In the genomic region with DNA sequence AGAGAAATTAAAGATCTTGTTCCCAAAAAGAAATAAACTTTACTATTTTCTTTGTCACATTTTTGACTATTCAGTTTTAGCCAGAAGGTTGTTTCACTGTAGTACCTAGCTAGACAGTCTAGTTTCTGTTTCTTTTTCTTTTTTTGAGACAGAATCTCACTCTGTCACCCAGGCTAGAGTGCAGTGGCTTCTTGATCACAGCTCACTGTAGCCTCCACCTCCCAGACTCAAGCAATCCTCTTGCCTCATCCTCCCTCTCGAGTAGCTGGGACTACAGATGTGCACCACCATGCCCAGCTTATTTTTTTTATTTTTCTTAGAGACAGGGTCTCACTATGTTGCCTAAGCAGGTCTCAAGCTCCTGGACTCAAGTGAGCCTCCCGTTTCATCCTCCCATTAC, we compare ENCODE assay signal across 10 cellular contexts. TPM values are rescaled to one million over a fixed set of nuclear protein-coding genes. Genes with fewer than 3 reads are reported as not detected.
DNase-seq lines count a peak whose midpoint lies in the region; ATAC-seq, FAIRE-seq and TF ChIP-seq lines count a peak whose summit lies in the region.
"Had no signal": no experiment of that assay in that cellular context is flagged by ENCODE, and none has a peak within 500 bp of the region (broad histone marks: within the 10 kb centered on the region; RNA-seq: fewer than 3 reads in every experiment).

No MANE protein-coding gene starts in this region.

- CTCF ChIA-PET in activated CD8-positive, alpha-beta T cell treated with anti-CD3 and anti-CD28 coated beads for 36 hours (lab: Charles Lee): interaction anchor here (0.7 to 2.7 kb wide), 3 partner anchors 76 to 165 kb away, joined by 3 to 11 read pairs (median 3); no protein-coding TSS in a partner anchor

- H3K9me3 Mint-ChIP-seq in activated CD8-positive, alpha-beta T cell treated with anti-CD3 and anti-CD28 coated beads for 36 hours: no peaks in the 10 kb centered on the region

- intact Hi-C loops in activated CD8-positive, alpha-beta T cell treated with anti-CD3 and anti-CD28 coated beads for 36 hours (cut with micrococcal nuclease): loop anchor here (2.0 kb wide), 1 partner anchor 80 kb away; the partner anchor contains the start of gene OSBPL6

- POLR2A ChIA-PET in activated CD8-positive, alpha-beta T cell treated with anti-CD3 and anti-CD28 coated beads for 36 hours (lab: Charles Lee): interaction anchor here (1.3 kb wide), 1 partner anchor 300 kb away, joined by 3 read pairs; no protein-coding TSS in a partner anchor

- no peak for TF ChIP-seq POLR2A in GM12892 (IDR thresholded peaks at IDR 0.05; ENCODE audit: low read depth, low read length)

- FAIRE-seq in GM12892 (lab: Jason Lieb, UNC): peak; percentile 24

- ATAC-seq in GM19452 (IDR thresholded peaks at IDR 0.05; ENCODE audit: unreplicated experiment) (peak; percentile 39), HG03045 (IDR thresholded peaks at IDR 0.05; ENCODE audit: unreplicated experiment) (peak; percentile 51)
- ATAC-seq in activated CD8-positive, alpha-beta T cell treated with anti-CD3 and anti-CD28 coated beads for 36 hours: no peak

- H3K4me1 Mint-ChIP-seq in activated CD8-positive, alpha-beta T cell treated with anti-CD3 and anti-CD28 coated beads for 36 hours (ENCODE audit: low read depth): peaks cover 29% of the 10 kb centered on the region

- no peaks in the 10 kb centered on the region for H3K27me3 Mint-ChIP-seq in activated CD8-positive, alpha-beta T cell treated with anti-CD3 and anti-CD28 coated beads for 36 hours

- peaks cover 4% of the 10 kb centered on the region for H3K36me3 Mint-ChIP-seq in activated CD8-positive, alpha-beta T cell treated with anti-CD3 and anti-CD28 coated beads for 36 hours (ENCODE audit: low read depth)

- peak overlapping the region; percentile 42 for H3K27ac Mint-ChIP-seq in activated CD8-positive, alpha-beta T cell treated with anti-CD3 and anti-CD28 coated beads for 36 hours

- no peak overlapping the region for H3K4me3 Mint-ChIP-seq in activated CD8-positive, alpha-beta T cell treated with anti-CD3 and anti-CD28 coated beads for 36 hours

- no peak for TF ChIP-seq CTCF in activated CD8-positive, alpha-beta T cell treated with anti-CD3 and anti-CD28 coated beads for 36 hours (IDR thresholded peaks at IDR 0.05)

- DNase-seq in GM12892 (ENCODE audit: insufficient read length): no peak
- no peak for DNase-seq in activated CD8-positive, alpha-beta T cell treated with anti-CD3 and anti-CD28 coated beads for 36 hours
- DNase-seq in stimulated activated CD4-positive, alpha-beta T cell treated with anti-CD3 and anti-CD28 coated beads, Interleukin-4, amount 100 ng/mL, for 4 hours: no peak
- no peak for DNase-seq in NCI-H345 treated with DMSO at 0.1 percent for 48 hours (lab: John Stamatoyannopoulos, UW; ENCODE audit: unreplicated experiment)
- DNase-seq in NCI-H187 (lab: John Stamatoyannopoulos, UW): no peak
- no peak for DNase-seq in LoVo (ENCODE audit: low spot score)
- DNase-seq: NCI-H1436, SK-N-SH had no signal

RNA-seq across cellular contexts. Expression of gene RBM45, which starts 2.2 kb away (rescaled TPM):
- polyA plus RNA-seq in GM12892 (2012; ENCODE audit: missing spikeins): 12.2 TPM
- 10 to 100 TPM in 1 of 2 experiments, 1 to 10 TPM in 1; 9.0 to 10.6 TPM for total RNA-seq in activated CD8-positive, alpha-beta T cell treated with anti-CD3 and anti-CD28 coated beads for 36 hours

RNA-seq across cellular contexts. Expression of gene PDE11A, which starts 41.9 kb away (rescaled TPM):
- not detected for polyA plus RNA-seq in GM12892 (2012; ENCODE audit: missing spikeins)
- total RNA-seq in activated CD8-positive, alpha-beta T cell treated with anti-CD3 and anti-CD28 coated beads for 36 hours: not detected
